ENCODE assay signal across 8 cellular contexts in the genomic region with DNA sequence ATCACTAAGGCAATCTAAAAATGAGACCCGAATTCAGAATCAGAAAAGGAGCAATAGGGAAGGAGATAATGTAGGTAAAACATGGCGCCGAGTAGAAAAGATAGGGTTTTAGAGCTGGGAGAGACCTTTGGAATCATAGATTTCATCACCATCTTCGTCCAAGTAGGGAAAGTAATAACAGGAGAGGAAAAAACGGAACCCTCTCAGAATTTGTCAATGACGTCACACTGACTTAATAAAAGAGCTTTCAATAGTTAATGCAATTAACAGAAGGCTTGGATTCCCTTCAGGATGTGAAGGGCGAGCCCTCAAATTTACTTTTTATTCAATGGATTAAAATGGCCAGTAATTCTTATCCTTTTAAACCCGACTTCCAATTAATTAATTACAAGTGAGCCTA. TPM values are rescaled to one million over a fixed set of nuclear protein-coding genes. Genes with fewer than 3 reads are reported as not detected.
DNase-seq lines count a peak whose midpoint lies in the region; ATAC-seq and TF ChIP-seq lines count a peak whose summit lies in the region.

No MANE protein-coding gene starts in this region.

- H3K9me3 ChIP-seq in smooth muscle cell (replicated peaks; ENCODE audit: low read depth) = no peaks in the 10 kb centered on the region

- H3K27ac Mint-ChIP-seq in HFFc6 (peak overlapping the region; percentile 94; the same call in 1 of the 2 replicates), glutamatergic neuron (ENCODE audit: unreplicated experiment) (no peak overlapping the region)

- H3K4me3 Mint-ChIP-seq in HFFc6 (peak overlapping the region; percentile 99), glutamatergic neuron (ENCODE audit: unreplicated experiment) (peak overlapping the region; percentile 98)

- H3K36me3 ChIP-seq in smooth muscle cell (ENCODE audit: low read depth) = no peaks in the 10 kb centered on the region

- H3K79me2 ChIP-seq in smooth muscle cell (ENCODE audit: low read depth) = peaks cover 34% of the 10 kb centered on the region

- no peaks in the 10 kb centered on the region for H3K27me3 ChIP-seq in smooth muscle cell (ENCODE audit: low read depth)

- H3K9me3 Mint-ChIP-seq in HFFc6 (no peaks in the 10 kb centered on the region), glutamatergic neuron (ENCODE audit: unreplicated experiment) (peaks cover 9% of the 10 kb centered on the region)

- peaks cover 33% of the 10 kb centered on the region for H4K20me1 ChIP-seq in smooth muscle cell (ENCODE audit: low read depth)

- H3K4me1 Mint-ChIP-seq in HFFc6 (ENCODE audit: low read depth) (peaks cover 34% of the 10 kb centered on the region), glutamatergic neuron (ENCODE audit: low read depth, unreplicated experiment) (peaks cover 7% of the 10 kb centered on the region)

- H2AFZ ChIP-seq in smooth muscle cell (ENCODE audit: low read depth) = peak overlapping the region; percentile 98

- peaks cover 14% of the 10 kb centered on the region for H3K4me1 ChIP-seq in smooth muscle cell (ENCODE audit: low read depth)

- H3K9ac ChIP-seq in smooth muscle cell (ENCODE audit: low read depth) = peak overlapping the region; percentile 91

- peaks cover 5% of the 10 kb centered on the region for H3K36me3 Mint-ChIP-seq in HFFc6 (ENCODE audit: low read depth)
- no peaks in the 10 kb centered on the region for H3K36me3 Mint-ChIP-seq in glutamatergic neuron (ENCODE audit: unreplicated experiment)

- DNase-seq in HFFc6 (no peak), glutamatergic neuron (no peak), smooth muscle cell (lab: John Stamatoyannopoulos, UW; ENCODE audit: unreplicated experiment) (no peak), putamen (ENCODE audit: low spot score) (no peak), NCI-H1694 treated with DMSO at 0.1 percent for 48 hours (lab: John Stamatoyannopoulos, UW) (no peak), ureter (ENCODE audit: low spot score) (no peak)

- TF ChIP-seq CTCF in HFFc6 (IDR thresholded peaks at IDR 0.05) (no peak), WI38 (IDR thresholded peaks at IDR 0.05; ENCODE audit: low read depth, low read length) (no peak), glutamatergic neuron (IDR thresholded peaks at IDR 0.05; ENCODE audit: partially characterized antibody, unreplicated experiment) (no peak), smooth muscle cell (IDR thresholded peaks at IDR 0.05; ENCODE audit: borderline replicate concordance, insufficient read depth, poor library complexity, severe bottlenecking) (no peak)

- no peak for ATAC-seq in GM21528 (IDR thresholded peaks at IDR 0.05; ENCODE audit: low FRiP score, unreplicated experiment)

- H3K4me2 ChIP-seq in smooth muscle cell = peak overlapping the region; percentile 99

- no peaks in the 10 kb centered on the region for H3F3A ChIP-seq in smooth muscle cell (ENCODE audit: low read depth)

- H3K27ac ChIP-seq in smooth muscle cell (ENCODE audit: low read depth) = peak overlapping the region; percentile 89

- H3K27me3 Mint-ChIP-seq in HFFc6 (ENCODE audit: insufficient read depth) = peaks cover 1% of the 10 kb centered on the region; the same call in 1 of the 2 replicates
- peaks cover 3% of the 10 kb centered on the region for H3K27me3 Mint-ChIP-seq in glutamatergic neuron (ENCODE audit: unreplicated experiment)

- H3K4me3 ChIP-seq in WI38 (ENCODE audit: low read depth, low read length) = peak overlapping the region; percentile 88
- peak overlapping the region; percentile 96 for H3K4me3 ChIP-seq in smooth muscle cell

- WGBS in smooth muscle cell (ENCODE audit: low lambda C conversion rate) = 63% methylated on average over 8 of the region's 8 CpGs

RNA-seq across cellular contexts. Expression of a gene that starts 1.0 kb away (rescaled TPM):
- total RNA-seq in HFFc6 (2021; fragmentation: NEBNext Ultra II Directional; extraction: Animal tissue kit (Norgen Biotek cat#: 25700)) = 10 to 100 TPM in 1 of 6 experiments, 1 to 10 TPM in 5; 7.7 to 10.1 (median 9.3) TPM
- 34.9 TPM for total RNA-seq in glutamatergic neuron (ENCODE audit: unreplicated experiment)
- total RNA-seq in smooth muscle cell = 12.3 and 13.4 TPM in 2 replicates
- 2.5 and 4.6 TPM in 2 replicates for polyA plus RNA-seq in smooth muscle cell
- total RNA-seq in ureter = 36.1 TPM
